13 cellular contexts compared by ENCODE assay signal in the genomic region with DNA sequence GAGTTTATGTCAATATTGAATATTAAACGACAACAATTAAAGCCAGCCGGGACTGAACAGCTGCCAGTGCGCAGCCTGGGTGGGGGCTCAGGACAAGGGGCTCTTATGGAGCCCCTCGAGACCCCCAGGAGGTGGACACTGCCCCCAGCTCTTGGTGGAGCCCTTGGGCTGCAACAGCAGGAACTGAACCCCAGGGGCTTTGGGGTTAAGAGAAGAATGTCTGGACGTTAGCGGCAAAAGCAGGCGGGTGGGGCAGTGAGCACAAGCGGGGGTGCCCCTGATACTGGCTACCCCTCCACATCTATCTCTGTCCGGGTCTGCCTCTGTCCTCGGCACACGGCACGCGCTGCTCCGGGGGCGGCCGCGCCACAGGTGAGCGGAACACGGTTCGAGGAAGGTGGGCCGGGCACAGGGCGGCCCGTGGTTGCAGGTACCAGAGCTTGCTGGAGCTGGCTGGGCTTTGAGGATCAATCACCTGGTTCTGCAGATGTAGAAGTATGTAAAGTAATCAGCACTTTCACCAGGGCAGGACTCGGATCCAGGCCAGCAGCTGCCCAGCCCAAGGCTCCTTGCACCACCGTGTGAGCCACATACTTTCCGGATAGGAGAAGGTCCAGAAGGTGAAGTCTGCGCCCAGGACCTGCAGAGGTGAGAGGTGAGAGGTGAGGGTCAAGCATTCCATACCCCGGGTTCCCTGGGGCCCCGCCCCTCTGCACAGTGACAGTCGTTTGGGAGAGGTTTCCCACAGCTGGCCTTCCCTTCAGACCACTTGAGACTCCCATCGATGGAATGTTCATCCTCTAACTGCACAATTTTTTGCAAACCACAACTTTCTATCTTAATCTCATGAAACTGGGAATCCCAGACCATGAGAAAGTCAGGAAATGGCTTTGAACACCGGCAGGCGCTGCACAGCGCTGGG. TPM values are rescaled to one million over a fixed set of nuclear protein-coding genes. Genes with fewer than 3 reads are reported as not detected.
DNase-seq lines count a peak whose midpoint lies in the region; ATAC-seq, FAIRE-seq and TF ChIP-seq lines count a peak whose summit lies in the region.
"Had no signal": no experiment of that assay in that cellular context is flagged by ENCODE, and none has a peak within 500 bp of the region (broad histone marks: within the 10 kb centered on the region; RNA-seq: fewer than 3 reads in every experiment).

No MANE protein-coding gene starts in this region.

- no peaks in the 10 kb centered on the region for H4K20me1 ChIP-seq in hepatocyte (ENCODE audit: insufficient read depth, poor library complexity, severe bottlenecking)

- H3K27ac ChIP-seq in hepatocyte (peak overlapping the region; percentile 83), sigmoid colon (peak overlapping the region; percentile 30 to 98 (median 86))
- H3K27ac ChIP-seq: prostate gland had no signal

- H3K79me2 ChIP-seq in hepatocyte, result peaks cover 25% of the 10 kb centered on the region

- 79% methylated on average over 34 of the region's 34 CpGs for WGBS in hepatocyte (ENCODE audit: low lambda C conversion rate, missing lambda C conversion rate)
- WGBS in sigmoid colon, 2 donors, result 79 to 84% methylated on average over 34 of the region's 34 CpGs

- TF ChIP-seq EP300 in sigmoid colon (IDR thresholded peaks at IDR 0.05), result no peak

- TF ChIP-seq POLR2A in sigmoid colon (IDR thresholded peaks at IDR 0.05), result no peak

- H3K4me3 ChIP-seq in hepatocyte, result no peak overlapping the region
- no peak overlapping the region for H3K4me3 ChIP-seq in sigmoid colon
- H3K4me3 ChIP-seq: body of pancreas, prostate gland had no signal

- H2AFZ ChIP-seq in hepatocyte, result no peak overlapping the region

- TF ChIP-seq CTCF in hepatocyte (IDR thresholded peaks at IDR 0.05; ENCODE audit: poor library complexity) (no peak), sigmoid colon (IDR thresholded peaks at IDR 0.05) (no peak)

- no peaks in the 10 kb centered on the region for H3K9me2 ChIP-seq in hepatocyte (replicated peaks; ENCODE audit: insufficient read depth)

- intact Hi-C loops in sigmoid colon (cut with DNase I), result loop anchor here (10.0 kb wide), 2 partner anchors 245 to 335 kb away; a partner anchor contains a TSS

- H3K4me1 ChIP-seq in hepatocyte (ENCODE audit: insufficient read depth) (peaks cover 20% of the 10 kb centered on the region), sigmoid colon (peaks cover 6 to 47% (median 43%) of the 10 kb centered on the region in 4 donors)
- H3K4me1 ChIP-seq: prostate gland had no signal

- H3K4me2 ChIP-seq in hepatocyte, result peak overlapping the region; percentile 48

- no peak for ATAC-seq in HG03280 (IDR thresholded peaks at IDR 0.05; ENCODE audit: unreplicated experiment)
- ATAC-seq: body of pancreas had no signal

- no peaks in the 10 kb centered on the region for H3K36me3 ChIP-seq in hepatocyte (replicated peaks; ENCODE audit: insufficient read depth, low read depth)
- no peaks in the 10 kb centered on the region for H3K36me3 ChIP-seq in sigmoid colon
- H3K36me3 ChIP-seq: prostate gland had no signal

- DNase-seq in Daoy (ENCODE audit: low read depth), result peak; percentile 44
- peak; percentile 94 for DNase-seq in amniotic epithelial cell (ENCODE audit: low read depth)
- DNase-seq in hepatocyte (ENCODE audit: low spot score), result no peak
- DNase-seq in sigmoid colon, result peak; percentile 67
- DNase-seq in RCC 7860 (ENCODE audit: low spot score), result no peak
- no peak for DNase-seq in SKM-1 (lab: John Stamatoyannopoulos, UW; ENCODE audit: unreplicated experiment)
- no peak for DNase-seq in stimulated activated naive CD4-positive, alpha-beta T cell (lab: John Stamatoyannopoulos, UW)
- DNase-seq: KG1, kidney glomerular epithelial cell, NCI-H2081 treated with DMSO at 0.1 percent for 48 hours had no signal

- H3K27me3 ChIP-seq in hepatocyte (no peaks in the 10 kb centered on the region), sigmoid colon (no peaks in the 10 kb centered on the region)
- H3K27me3 ChIP-seq: body of pancreas had no signal

- no peak for FAIRE-seq in RCC 7860 (lab: Jason Lieb, UNC)

- no peaks in the 10 kb centered on the region for H3K9me3 ChIP-seq in hepatocyte (ENCODE audit: low read depth)
- no peaks in the 10 kb centered on the region for H3K9me3 ChIP-seq in sigmoid colon
- H3K9me3 ChIP-seq: body of pancreas, prostate gland had no signal

RNA-seq across cellular contexts. Expression of a gene that starts 12.4 kb away (rescaled TPM):
- 22.6 and 27.3 TPM in 2 replicates for total RNA-seq in Daoy (2014; rRNA removed; shearing (Covaris generic))
- total RNA-seq in hepatocyte, result 25.5 and 30.7 TPM in 2 replicates
- polyA plus RNA-seq in hepatocyte, result 54.4 and 57.7 TPM in 2 replicates
- 10 to 100 TPM; 13.0 to 31.3 (median 20.9) TPM for total RNA-seq in sigmoid colon
- 10 to 100 TPM in 1 of 3 donors, 1 to 10 TPM in 2; 2.5 to 21.6 (median 3.0) TPM for polyA plus RNA-seq in sigmoid colon

Comparison
In these comparisons a context has a peak if more than half of its experiments do, and no peak if none do; other contexts are left out.
1. DNase-seq: peak in Daoy (single experiment), amniotic epithelial cell (single experiment) and sigmoid colon (single experiment); none in hepatocyte (single experiment), RCC 7860 (single experiment), SKM-1 (single experiment) and stimulated activated naive CD4-positive, alpha-beta T cell (0 of 6).